In genomic region chr10:6053816-6054581, GRCh38 we compare ENCODE assay signal across 11 cellular contexts. TPM values are rescaled to one million over a fixed set of nuclear protein-coding genes. Genes with fewer than 3 reads are reported as not detected.
A peak's percentile ranks its signal among the peaks of the same experiment; 100 is the strongest.
DNase-seq lines count a peak whose midpoint lies in the region; ATAC-seq, FAIRE-seq and TF ChIP-seq lines count a peak whose summit lies in the region.
"Had no signal": no experiment of that assay in that cellular context is flagged by ENCODE, and none has a peak within 500 bp of the region (broad histone marks: within the 10 kb centered on the region; RNA-seq: fewer than 3 reads in every experiment).

No MANE protein-coding gene starts in this region.

- POLR2A ChIA-PET in activated CD4-positive, alpha-beta memory T cell treated with anti-CD3 and anti-CD28 coated beads, Interleukin-2, amount 10 ng/mL, durations not matched to agents 7 days and 5 days (lab: Charles Lee), result interaction anchor here (0.8 to 21.0 kb wide), 18 partner anchors 8 to 528 kb away, joined by 3 to 448 read pairs (median 4); partner anchors contain the start of genes ANKRD16, FBH1, GDI2 and IL15RA

- intact Hi-C loops in left ventricle myocardium inferior (cut with micrococcal nuclease), result loop anchor here (5.0 kb wide), 1 partner anchor 33 kb away; the partner anchor contains the start of gene RBM17

- no peak overlapping the region for H3K4me2 ChIP-seq in osteoblast (ENCODE audit: insufficient read depth, low read length)

- peak overlapping the region; percentile 81 for H3K27ac ChIP-seq in left ventricle myocardium inferior (replicated peaks)
- H3K27ac ChIP-seq in osteoblast (ENCODE audit: low read depth, low read length), result no peak overlapping the region

- H3K27ac Mint-ChIP-seq in activated CD4-positive, alpha-beta memory T cell treated with anti-CD3 and anti-CD28 coated beads, Interleukin-2, amount 10 ng/mL, durations not matched to agents 7 days and 5 days, result peak overlapping the region; percentile 97
- H3K27ac Mint-ChIP-seq in stimulated activated effector memory CD8-positive, alpha-beta T cell treated with anti-CD3 and anti-CD28 coated beads, Interleukin-12 subunit alpha, Interleukin-12 subunit beta, amount 100 ng/mL, for 72 hours, result peak overlapping the region; percentile 97

- H3K4me3 ChIP-seq in left ventricle myocardium inferior (no peak overlapping the region), osteoblast (ENCODE audit: insufficient read depth, low read length) (no peak overlapping the region)

- peaks cover 88% of the 10 kb centered on the region for H3K36me3 Mint-ChIP-seq in activated CD4-positive, alpha-beta memory T cell treated with anti-CD3 and anti-CD28 coated beads, Interleukin-2, amount 10 ng/mL, durations not matched to agents 7 days and 5 days (ENCODE audit: low read depth)
- H3K36me3 Mint-ChIP-seq in stimulated activated effector memory CD8-positive, alpha-beta T cell treated with anti-CD3 and anti-CD28 coated beads, Interleukin-12 subunit alpha, Interleukin-12 subunit beta, amount 100 ng/mL, for 72 hours, result peaks cover 98% of the 10 kb centered on the region

- DNase-seq in HT-29 (ENCODE audit: low spot score), result peak; percentile 56
- peak; percentile 37 for DNase-seq in activated CD4-positive, alpha-beta memory T cell treated with anti-CD3 and anti-CD28 coated beads, Interleukin-2, amount 10 ng/mL, durations not matched to agents 7 days and 5 days
- DNase-seq in left ventricle myocardium inferior, result peak; percentile 53
- DNase-seq in stimulated activated effector memory CD8-positive, alpha-beta T cell treated with anti-CD3 and anti-CD28 coated beads, Interleukin-12 subunit alpha, Interleukin-12 subunit beta, amount 100 ng/mL, for 72 hours (ENCODE audit: low spot score in 2 of 2), result peak; percentile 16 to 65
- no peak for DNase-seq in frontal cortex (ENCODE audit: low spot score in 2 of 2)
- no peak for DNase-seq in osteoblast (ENCODE audit: insufficient read length, low spot score, missing footprints)
- DNase-seq in NCI-H446 (lab: John Stamatoyannopoulos, UW), result no peak

- no peak overlapping the region for H2AFZ ChIP-seq in osteoblast (ENCODE audit: low read length)

- CTCF ChIA-PET in activated CD4-positive, alpha-beta memory T cell treated with anti-CD3 and anti-CD28 coated beads, Interleukin-2, amount 10 ng/mL, durations not matched to agents 7 days and 5 days (lab: Charles Lee), result interaction anchor here (0.5 to 6.4 kb wide), 6 partner anchors 8 to 530 kb away, joined by 3 to 58 read pairs (median 6); partner anchors contain the start of gene IL2RA

- H3K4me1 Mint-ChIP-seq in activated CD4-positive, alpha-beta memory T cell treated with anti-CD3 and anti-CD28 coated beads, Interleukin-2, amount 10 ng/mL, durations not matched to agents 7 days and 5 days, result peaks cover 90% of the 10 kb centered on the region
- H3K4me1 Mint-ChIP-seq in stimulated activated effector memory CD8-positive, alpha-beta T cell treated with anti-CD3 and anti-CD28 coated beads, Interleukin-12 subunit alpha, Interleukin-12 subunit beta, amount 100 ng/mL, for 72 hours, result peaks cover 86% of the 10 kb centered on the region

- H3K27me3 ChIP-seq in left ventricle myocardium inferior (ENCODE audit: low read depth) (no peaks in the 10 kb centered on the region), osteoblast (ENCODE audit: insufficient read depth, low read length) (peaks cover 14% of the 10 kb centered on the region)

- H3K36me3 ChIP-seq in left ventricle myocardium inferior (no peaks in the 10 kb centered on the region), osteoblast (ENCODE audit: insufficient read depth, low read length) (no peaks in the 10 kb centered on the region)

- H3K4me3 Mint-ChIP-seq in activated CD4-positive, alpha-beta memory T cell treated with anti-CD3 and anti-CD28 coated beads, Interleukin-2, amount 10 ng/mL, durations not matched to agents 7 days and 5 days, result peak overlapping the region; percentile 70
- H3K4me3 Mint-ChIP-seq in stimulated activated effector memory CD8-positive, alpha-beta T cell treated with anti-CD3 and anti-CD28 coated beads, Interleukin-12 subunit alpha, Interleukin-12 subunit beta, amount 100 ng/mL, for 72 hours, result peak overlapping the region; percentile 79

- H3K79me2 ChIP-seq in osteoblast (ENCODE audit: insufficient read depth, low read length), result no peaks in the 10 kb centered on the region

- H3K9me3 ChIP-seq in left ventricle myocardium inferior (replicated peaks) (no peaks in the 10 kb centered on the region), osteoblast (ENCODE audit: low read depth, low read length) (no peaks in the 10 kb centered on the region)

- H3K27me3 Mint-ChIP-seq in activated CD4-positive, alpha-beta memory T cell treated with anti-CD3 and anti-CD28 coated beads, Interleukin-2, amount 10 ng/mL, durations not matched to agents 7 days and 5 days, result no peaks in the 10 kb centered on the region

- no peak for ATAC-seq in stimulated activated effector memory CD8-positive, alpha-beta T cell treated with anti-CD3 and anti-CD28 coated beads, Interleukin-12 subunit alpha, Interleukin-12 subunit beta, amount 100 ng/mL, for 72 hours
- ATAC-seq in HG02623 (IDR thresholded peaks at IDR 0.05; ENCODE audit: unreplicated experiment), result no peak

- FAIRE-seq in frontal cortex (lab: Jason Lieb, UNC), result no peak
- FAIRE-seq: H54, keratinocyte had no signal

- no peaks in the 10 kb centered on the region for H3K9me3 Mint-ChIP-seq in activated CD4-positive, alpha-beta memory T cell treated with anti-CD3 and anti-CD28 coated beads, Interleukin-2, amount 10 ng/mL, durations not matched to agents 7 days and 5 days
- no peaks in the 10 kb centered on the region for H3K9me3 Mint-ChIP-seq in stimulated activated effector memory CD8-positive, alpha-beta T cell treated with anti-CD3 and anti-CD28 coated beads, Interleukin-12 subunit alpha, Interleukin-12 subunit beta, amount 100 ng/mL, for 72 hours

- no peak for TF ChIP-seq CTCF in left ventricle myocardium inferior (IDR thresholded peaks at IDR 0.05; ENCODE audit: borderline replicate concordance)
- TF ChIP-seq CTCF in osteoblast (IDR thresholded peaks at IDR 0.05; ENCODE audit: extremely low read depth, low read depth, low read length), result no peak

- H4K20me1 ChIP-seq in osteoblast (ENCODE audit: insufficient read depth, low read length), result no peaks in the 10 kb centered on the region

- H3K4me1 ChIP-seq in left ventricle myocardium inferior (peaks cover 69% of the 10 kb centered on the region), osteoblast (ENCODE audit: insufficient read depth, low read length) (peaks cover 5% of the 10 kb centered on the region)

RNA-seq across cellular contexts. Expression of gene IL2RA, which starts 8.2 kb away (rescaled TPM):
- total RNA-seq in HT-29 (2014; rRNA removed; shearing (Covaris generic)), result not detected in 2 replicates
- 100 to 1,000 TPM; 437 to 446 TPM for total RNA-seq in activated CD4-positive, alpha-beta memory T cell treated with anti-CD3 and anti-CD28 coated beads, Interleukin-2, amount 10 ng/mL, durations not matched to agents 7 days and 5 days
- total RNA-seq in left ventricle myocardium inferior (2.3 TPM), frontal cortex (not detected), osteoblast (not detected in 2 replicates)
- total RNA-seq: HT1080 had no signal

RNA-seq across cellular contexts. Expression of gene RBM17, which starts 34.8 kb away (rescaled TPM):
- 47.7 and 48.7 TPM in 2 replicates for total RNA-seq in HT-29 (2014; rRNA removed; shearing (Covaris generic))
- 100 to 1,000 TPM; 155 to 157 TPM for total RNA-seq in activated CD4-positive, alpha-beta memory T cell treated with anti-CD3 and anti-CD28 coated beads, Interleukin-2, amount 10 ng/mL, durations not matched to agents 7 days and 5 days
- 56.1 TPM for total RNA-seq in left ventricle myocardium inferior
- total RNA-seq in frontal cortex, result 31.8 TPM
- 29.3 and 31.8 TPM in 2 replicates for total RNA-seq in osteoblast

Comparison
In these comparisons a context has a peak if more than half of its experiments do, and no peak if none do; other contexts are left out.
1. DNase-seq: peak in HT-29 (single experiment), activated CD4-positive, alpha-beta memory T cell treated with anti-CD3 and anti-CD28 coated beads, Interleukin-2, amount 10 ng/mL, durations not matched to agents 7 days and 5 days (single experiment), left ventricle myocardium inferior (single experiment) and stimulated activated effector memory CD8-positive, alpha-beta T cell treated with anti-CD3 and anti-CD28 coated beads, Interleukin-12 subunit alpha, Interleukin-12 subunit beta, amount 100 ng/mL, for 72 hours (2 of 2); none in frontal cortex (0 of 2), osteoblast (single experiment) and NCI-H446 (0 of 2).
2. RNA of gene IL2RA, which starts 8.2 kb away (total RNA-seq): 437 to 446 TPM in activated CD4-positive, alpha-beta memory T cell treated with anti-CD3 and anti-CD28 coated beads, Interleukin-2, amount 10 ng/mL, durations not matched to agents 7 days and 5 days; 2.3 TPM in left ventricle myocardium inferior (single experiment), not detected in HT-29, not detected in frontal cortex (single experiment) and not detected in osteoblast; every median in the first group is over 100 times any median in the second.